In genomic region chr5:34188001-34188822, GRCh38 we compare ENCODE assay signal across 8 cellular contexts.
A peak's percentile ranks its signal among the peaks of the same experiment; 100 is the strongest.
DNase-seq lines count a peak whose midpoint lies in the region; ATAC-seq and TF ChIP-seq lines count a peak whose summit lies in the region.
"Not testable (repeated sequence)": the region's sequence is repeated elsewhere in the genome, so short reads cannot be mapped to it uniquely, and the experiment has no call there.

No MANE protein-coding gene starts in this region.

- not testable (repeated sequence) for H3K27ac ChIP-seq in Peyer's patch; coronary artery; right cardiac atrium (ENCODE audit: low read length)

- not testable (repeated sequence) for TF ChIP-seq POLR2A in Peyer's patch (IDR thresholded peaks at IDR 0.05)

- TF ChIP-seq CTCF in AG09309 (IDR thresholded peaks at IDR 0.05; ENCODE audit: control insufficient read depth, insufficient read depth, low read depth, low read length, missing control alignments) (peak; percentile 54), GM20000 (IDR thresholded peaks at IDR 0.05; ENCODE audit: extremely low read depth, missing control alignments) (peak; percentile 79), Peyer's patch (IDR thresholded peaks at IDR 0.05) (peak in 1 of 6 experiments; percentile 28), coronary artery (IDR thresholded peaks at IDR 0.05) (peak; percentile 32), neural crest cell (conservative IDR thresholded peaks at IDR 0.05) (peak; percentile 64)

- not testable (repeated sequence) for H3K27me3 Mint-ChIP-seq in neural crest cell (ENCODE audit: low read depth)

- H3K36me3 Mint-ChIP-seq in neural crest cell (ENCODE audit: low read depth): peaks cover 30% of the 10 kb centered on the region

- ATAC-seq in right cardiac atrium: not testable (repeated sequence)

- H3K4me3 Mint-ChIP-seq in neural crest cell: not testable (repeated sequence)

- H3K4me1 ChIP-seq in Peyer's patch; right cardiac atrium (ENCODE audit: control insufficient read depth, insufficient read depth, low read length): not testable (repeated sequence)

- H3K9me3 Mint-ChIP-seq in neural crest cell: not testable (repeated sequence)

- H3K4me3 ChIP-seq in AG09309 (ENCODE audit: control insufficient read depth, low read depth, low read length); Peyer's patch; coronary artery; right cardiac atrium (ENCODE audit: low read length): not testable (repeated sequence)

- not testable (repeated sequence) for DNase-seq in AG09309 (ENCODE audit: low read depth); GM20000 (ENCODE audit: low spot score)
- peak; percentile 34 to 70 (median 54) for DNase-seq in Peyer's patch
- peak; percentile 57 for DNase-seq in activated T-cell treated with anti-CD3 and anti-CD28 coated beads for 24 hours (ENCODE audit: low read depth)
- DNase-seq in coronary artery (ENCODE audit: low spot score): peak; percentile 76
- DNase-seq in right cardiac atrium: peak; percentile 50 to 76 (median 73)
- peak; percentile 78 for DNase-seq in neural crest cell (ENCODE audit: low read depth, low spot score)
- DNase-seq in stimulated activated CD4-positive, alpha-beta T cell treated with anti-CD3 and anti-CD28 coated beads, TNF-alpha, amount 100 ng/mL, for 24 hours (ENCODE audit: low read depth in 3 of 3): peak in 2 of 3 experiments; percentile 57 to 66

- 94% methylated on average over 10 of the region's 11 CpGs for WGBS in right cardiac atrium

- H3K36me3 ChIP-seq in Peyer's patch: not testable (repeated sequence)

- intact Hi-C loops in right cardiac atrium (cut with DNase I): not testable (repeated sequence)

- H3K4me1 Mint-ChIP-seq in neural crest cell: peaks cover 21% of the 10 kb centered on the region

- H3K9me3 ChIP-seq in Peyer's patch; right cardiac atrium (ENCODE audit: control insufficient read depth, low read length): not testable (repeated sequence)

- not testable (repeated sequence) for H3K27me3 ChIP-seq in Peyer's patch; right cardiac atrium (ENCODE audit: control insufficient read depth, insufficient read depth)

- H3K27ac Mint-ChIP-seq in neural crest cell (ENCODE audit: unreplicated experiment): not testable (repeated sequence)
